ENCODE assay signal across 1 cellular context in the genomic region with DNA sequence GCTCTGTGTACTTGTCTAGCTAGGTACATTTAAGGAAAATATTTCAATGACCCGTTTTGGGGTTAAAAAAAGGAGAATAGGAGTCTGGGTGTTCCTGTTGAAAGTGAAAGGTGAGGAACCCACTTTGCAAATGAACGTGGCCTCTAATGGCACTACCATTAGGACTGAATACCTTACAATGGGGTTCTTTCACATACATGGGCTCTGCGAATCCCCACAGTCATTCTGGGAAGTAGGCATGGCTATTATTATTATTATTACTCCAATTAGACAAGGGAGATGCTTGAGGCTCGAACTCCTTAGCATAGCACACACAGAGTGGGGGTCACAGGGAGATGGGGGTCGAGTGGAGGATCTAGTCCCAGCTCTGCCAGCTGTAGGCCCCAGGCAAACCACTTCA.
TF ChIP-seq lines count a peak whose summit lies in the region.

No MANE protein-coding gene starts in this region.

TF ChIP-seq in WTC11, 78 proteins besides CTCF, POLR2A, EP300 and RAD21:
- TF ChIP-seq, protein P1, sequence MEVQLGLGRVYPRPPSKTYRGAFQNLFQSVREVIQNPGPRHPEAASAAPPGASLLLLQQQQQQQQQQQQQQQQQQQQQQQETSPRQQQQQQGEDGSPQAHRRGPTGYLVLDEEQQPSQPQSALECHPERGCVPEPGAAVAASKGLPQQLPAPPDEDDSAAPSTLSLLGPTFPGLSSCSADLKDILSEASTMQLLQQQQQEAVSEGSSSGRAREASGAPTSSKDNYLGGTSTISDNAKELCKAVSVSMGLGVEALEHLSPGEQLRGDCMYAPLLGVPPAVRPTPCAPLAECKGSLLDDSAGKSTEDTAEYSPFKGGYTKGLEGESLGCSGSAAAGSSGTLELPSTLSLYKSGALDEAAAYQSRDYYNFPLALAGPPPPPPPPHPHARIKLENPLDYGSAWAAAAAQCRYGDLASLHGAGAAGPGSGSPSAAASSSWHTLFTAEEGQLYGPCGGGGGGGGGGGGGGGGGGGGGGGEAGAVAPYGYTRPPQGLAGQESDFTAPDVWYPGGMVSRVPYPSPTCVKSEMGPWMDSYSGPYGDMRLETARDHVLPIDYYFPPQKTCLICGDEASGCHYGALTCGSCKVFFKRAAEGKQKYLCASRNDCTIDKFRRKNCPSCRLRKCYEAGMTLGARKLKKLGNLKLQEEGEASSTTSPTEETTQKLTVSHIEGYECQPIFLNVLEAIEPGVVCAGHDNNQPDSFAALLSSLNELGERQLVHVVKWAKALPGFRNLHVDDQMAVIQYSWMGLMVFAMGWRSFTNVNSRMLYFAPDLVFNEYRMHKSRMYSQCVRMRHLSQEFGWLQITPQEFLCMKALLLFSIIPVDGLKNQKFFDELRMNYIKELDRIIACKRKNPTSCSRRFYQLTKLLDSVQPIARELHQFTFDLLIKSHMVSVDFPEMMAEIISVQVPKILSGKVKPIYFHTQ (CRISPR knock-in tag; IDR thresholded peaks at IDR 0.05) = no peak
- TF ChIP-seq ZNF396 (CRISPR knock-in tag; IDR thresholded peaks at IDR 0.05; ENCODE audit: borderline replicate concordance) = no peak
